ENCODE assay signal across 7 cellular contexts in the genomic region with DNA sequence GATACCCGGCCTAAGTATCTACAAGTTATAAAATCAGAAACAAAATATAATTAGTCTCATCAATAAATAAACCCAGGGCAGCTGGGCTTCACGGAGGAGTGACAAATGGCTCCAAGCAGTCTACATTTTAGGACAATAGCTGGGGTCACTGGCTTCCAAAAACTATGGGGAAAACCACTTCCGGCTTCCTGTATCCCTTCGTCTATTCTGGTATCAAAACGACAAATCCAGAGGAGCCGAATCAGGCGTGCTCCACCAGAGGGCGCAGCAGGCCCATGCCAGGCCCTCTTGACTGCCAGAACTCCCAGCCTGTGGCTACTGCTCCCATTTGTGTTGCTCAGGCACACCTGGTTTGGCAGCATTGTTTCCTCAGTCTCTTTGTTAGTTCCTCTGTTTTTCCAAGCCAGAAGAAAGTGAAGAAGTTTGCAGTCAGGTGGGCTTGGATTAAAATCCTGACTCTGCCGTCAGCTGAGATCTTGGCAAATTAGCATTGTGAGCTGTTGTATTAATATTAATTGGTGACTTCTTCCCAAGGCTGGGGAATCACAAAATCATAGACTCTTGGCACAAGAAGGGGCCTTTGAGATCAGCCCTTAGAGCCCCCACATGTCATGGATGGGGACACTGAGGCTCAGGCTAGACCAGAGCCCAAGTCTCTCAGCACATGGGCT. TPM values are rescaled to one million over a fixed set of nuclear protein-coding genes. Genes with fewer than 3 reads are reported as not detected.
DNase-seq lines count a peak whose midpoint lies in the region; ATAC-seq, FAIRE-seq and TF ChIP-seq lines count a peak whose summit lies in the region.

No MANE protein-coding gene starts in this region.

- no peak overlapping the region for H3K4me2 ChIP-seq in parathyroid adenoma (ENCODE audit: low read length)

- DNase-seq in GM12892 (ENCODE audit: insufficient read length) (no peak), MV-4-11 (lab: John Stamatoyannopoulos, UW) (peak; percentile 83), SK-N-MC (ENCODE audit: low read depth, low spot score) (peak; percentile 48), head of caudate nucleus (peak; percentile 79 to 97 (median 93)), thoracic aorta (ENCODE audit: low spot score) (peak; percentile 40)
- peak; percentile 79 for DNase-seq in activated naive CD4-positive, alpha-beta T cell treated with anti-CD3 and anti-CD28 coated beads, Interleukin-2, amount 10 ng/mL, durations not matched to agents 7 days and 5 days

- H3K36me3 ChIP-seq in SK-N-MC (ENCODE audit: insufficient read depth, low read length) (no peaks in the 10 kb centered on the region), parathyroid adenoma (ENCODE audit: control insufficient read depth, insufficient read depth, low read length) (no peaks in the 10 kb centered on the region), thoracic aorta (no peaks in the 10 kb centered on the region)

- H3K27me3 ChIP-seq in parathyroid adenoma (ENCODE audit: control insufficient read depth, insufficient read depth, low read length) (no peaks in the 10 kb centered on the region), thoracic aorta (replicated peaks; ENCODE audit: insufficient read depth) (no peaks in the 10 kb centered on the region)

- H3K4me1 ChIP-seq in parathyroid adenoma (no peaks in the 10 kb centered on the region), thoracic aorta (ENCODE audit: control insufficient read depth in 1 of 2, low read depth in 2 of 2) (peaks cover 0 to 4% of the 10 kb centered on the region in 2 donors)

- no peaks in the 10 kb centered on the region for H3K27me3 Mint-ChIP-seq in activated naive CD4-positive, alpha-beta T cell treated with anti-CD3 and anti-CD28 coated beads, Interleukin-2, amount 10 ng/mL, durations not matched to agents 7 days and 5 days

- no peak overlapping the region for H3K4me3 ChIP-seq in SK-N-MC
- no peak overlapping the region for H3K4me3 ChIP-seq in parathyroid adenoma (ENCODE audit: low read depth, low read length)
- peak overlapping the region; percentile 20 for H3K4me3 ChIP-seq in thoracic aorta

- H2AFZ ChIP-seq in parathyroid adenoma, result peak overlapping the region; percentile 90

- FAIRE-seq in GM12892 (lab: Jason Lieb, UNC), result peak; percentile 24

- H3K4me1 Mint-ChIP-seq in activated naive CD4-positive, alpha-beta T cell treated with anti-CD3 and anti-CD28 coated beads, Interleukin-2, amount 10 ng/mL, durations not matched to agents 7 days and 5 days, result peaks cover 14% of the 10 kb centered on the region

- intact Hi-C loops in head of caudate nucleus (cut with DNase I), result loop anchor here (5.0 to 10.0 kb wide), 3 partner anchors 104 to 184 kb away; a partner anchor contains a TSS

- TF ChIP-seq POLR2A in GM12892 (IDR thresholded peaks at IDR 0.05; ENCODE audit: low read depth, low read length), result no peak

- no peak overlapping the region for H3K4me3 Mint-ChIP-seq in activated naive CD4-positive, alpha-beta T cell treated with anti-CD3 and anti-CD28 coated beads, Interleukin-2, amount 10 ng/mL, durations not matched to agents 7 days and 5 days

- H3K36me3 Mint-ChIP-seq in activated naive CD4-positive, alpha-beta T cell treated with anti-CD3 and anti-CD28 coated beads, Interleukin-2, amount 10 ng/mL, durations not matched to agents 7 days and 5 days, result no peaks in the 10 kb centered on the region

- no peaks in the 10 kb centered on the region for H3K9me3 ChIP-seq in SK-N-MC (ENCODE audit: low read depth, low read length)
- H3K9me3 ChIP-seq in parathyroid adenoma (ENCODE audit: control insufficient read depth, low read length), result no peaks in the 10 kb centered on the region
- H3K9me3 ChIP-seq in thoracic aorta, result no peaks in the 10 kb centered on the region

- H3K79me2 ChIP-seq in parathyroid adenoma, result no peaks in the 10 kb centered on the region

- H3K9ac ChIP-seq in SK-N-MC (ENCODE audit: insufficient read length) (no peak overlapping the region), parathyroid adenoma (no peak overlapping the region)

- ATAC-seq in thoracic aorta (ENCODE audit: insufficient number of reproducible peaks, low FRiP score, low read depth), result peak; percentile 63

- H3K27ac ChIP-seq in SK-N-MC (no peak overlapping the region), parathyroid adenoma (peak overlapping the region; percentile 29), thoracic aorta (peak overlapping the region; percentile 29 to 43)

- TF ChIP-seq CTCF in parathyroid adenoma (IDR thresholded peaks at IDR 0.05) (peak; percentile 77), thoracic aorta (IDR thresholded peaks at IDR 0.05) (peak; percentile 94)

- no peak overlapping the region for H3K27ac Mint-ChIP-seq in activated naive CD4-positive, alpha-beta T cell treated with anti-CD3 and anti-CD28 coated beads, Interleukin-2, amount 10 ng/mL, durations not matched to agents 7 days and 5 days

- H3K9me3 Mint-ChIP-seq in activated naive CD4-positive, alpha-beta T cell treated with anti-CD3 and anti-CD28 coated beads, Interleukin-2, amount 10 ng/mL, durations not matched to agents 7 days and 5 days, result no peaks in the 10 kb centered on the region

- CTCF ChIA-PET in activated naive CD4-positive, alpha-beta T cell treated with anti-CD3 and anti-CD28 coated beads, Interleukin-2, amount 10 ng/mL, durations not matched to agents 7 days and 5 days (lab: Charles Lee), result interaction anchor here (0.6 to 5.6 kb wide), 36 partner anchors 8 to 463 kb away, joined by 3 to 50 read pairs (median 4); a partner anchor contains a TSS

RNA-seq across cellular contexts. Expression of a gene that starts 11.6 kb away (rescaled TPM):
- polyA plus RNA-seq in GM12892 (2012; ENCODE audit: missing spikeins), result 24.5 TPM
- total RNA-seq in thoracic aorta, result 10 to 100 TPM; 32.9 to 39.2 TPM

RNA-seq across cellular contexts. Expression of a gene that starts 54.7 kb away (rescaled TPM):
- polyA plus RNA-seq in GM12892 (2012; ENCODE audit: missing spikeins), result 8.4 TPM
- 1,000 to 10,000 TPM; 3,187 to 4,234 TPM for total RNA-seq in thoracic aorta
